Comparison of ENCODE assay signal across 28 cellular contexts in the genomic region with DNA sequence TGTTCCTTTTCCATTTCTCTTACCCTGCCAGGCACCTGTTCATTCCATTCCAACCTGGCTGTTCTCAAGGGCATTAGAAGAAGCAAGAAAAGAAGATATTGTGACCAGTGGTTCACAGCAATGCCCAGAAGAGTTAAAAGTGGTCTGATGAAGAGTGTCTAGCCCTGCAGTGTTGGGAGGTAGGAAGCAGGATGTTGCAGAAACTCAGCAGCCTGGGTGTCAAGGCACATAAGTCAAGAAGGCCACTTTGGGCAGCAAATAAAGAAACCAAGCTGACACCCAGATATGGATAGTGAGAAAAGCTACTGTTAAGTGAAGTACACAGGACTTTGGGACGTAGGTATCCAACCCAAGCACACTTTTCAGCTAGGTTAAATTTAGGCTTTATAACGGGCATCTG.
"Had no signal": no experiment of that assay in that cellular context is flagged by ENCODE, and none has a peak within 500 bp of the region (broad histone marks: within the 10 kb centered on the region; RNA-seq: fewer than 3 reads in every experiment).

No MANE protein-coding gene starts in this region.

- H3K9me3 Mint-ChIP-seq: stimulated activated naive CD8-positive, alpha-beta T cell treated with anti-CD3 and anti-CD28 coated beads, Interleukin-15, Interleukin-2, amounts not matched to agents 100 ng/mL and 50 ng/mL, for 24 hours; type B pancreatic cell had no signal

- H3K36me3 Mint-ChIP-seq: stimulated activated effector memory CD8-positive, alpha-beta T cell treated with anti-CD3 and anti-CD28 coated beads, Interleukin-12 subunit alpha, Interleukin-12 subunit beta, amount 100 ng/mL, for 72 hours; stimulated activated memory B cell treated with anti-CD40 and anti-IgM and Interleukin-4, amounts not matched to agents 10 μg/mL and 1 μg/mL and 100 μg/mL, for 72 hours; stimulated activated naive B cell treated with anti-CD40 and anti-IgM and Interleukin-4, amounts not matched to agents 10 μg/mL and 1 μg/mL and 100 μg/mL, for 72 hours; type B pancreatic cell had no signal

- H3K4me1 Mint-ChIP-seq: stimulated activated memory B cell treated with anti-CD40 and anti-IgM and Interleukin-4, amounts not matched to agents 10 μg/mL and 1 μg/mL and 100 μg/mL, for 72 hours; stimulated activated naive B cell treated with anti-CD40 and anti-IgM and Interleukin-4, amounts not matched to agents 10 μg/mL and 1 μg/mL and 100 μg/mL, for 72 hours had no signal

- H3K4me3 Mint-ChIP-seq: stimulated activated effector memory CD8-positive, alpha-beta T cell treated with anti-CD3 and anti-CD28 coated beads, Interleukin-12 subunit alpha, Interleukin-12 subunit beta, amount 100 ng/mL, for 72 hours; stimulated activated memory B cell treated with anti-CD40 and anti-IgM and Interleukin-4, amounts not matched to agents 10 μg/mL and 1 μg/mL and 100 μg/mL, for 72 hours; stimulated activated naive B cell treated with anti-CD40 and anti-IgM and Interleukin-4, amounts not matched to agents 10 μg/mL and 1 μg/mL and 100 μg/mL, for 72 hours; stimulated activated naive CD8-positive, alpha-beta T cell treated with anti-CD3 and anti-CD28 coated beads, Interleukin-15, amount 100 ng/mL, for 72 hours; stimulated activated naive CD8-positive, alpha-beta T cell treated with anti-CD3 and anti-CD28 coated beads, Interleukin-15, Interleukin-2, amounts not matched to agents 100 ng/mL and 50 ng/mL, for 24 hours; type B pancreatic cell had no signal

- H3K27ac ChIP-seq: stomach, suprapubic skin, testis, thoracic aorta, thyroid gland, tibial artery, tibial nerve, transverse colon, upper lobe of left lung, upper lobe of right lung, uterus, vagina had no signal

- H3K27ac Mint-ChIP-seq: stimulated activated effector memory CD8-positive, alpha-beta T cell treated with anti-CD3 and anti-CD28 coated beads, Interleukin-12 subunit alpha, Interleukin-12 subunit beta, amount 100 ng/mL, for 72 hours; stimulated activated memory B cell treated with anti-CD40 and anti-IgM and Interleukin-4, amounts not matched to agents 10 μg/mL and 1 μg/mL and 100 μg/mL, for 72 hours; stimulated activated naive B cell treated with anti-CD40 and anti-IgM and Interleukin-4, amounts not matched to agents 10 μg/mL and 1 μg/mL and 100 μg/mL, for 72 hours; stimulated activated naive CD8-positive, alpha-beta T cell treated with anti-CD3 and anti-CD28 coated beads, Interleukin-15, amount 100 ng/mL, for 72 hours; stimulated activated naive CD8-positive, alpha-beta T cell treated with anti-CD3 and anti-CD28 coated beads, Interleukin-15, Interleukin-2, amounts not matched to agents 100 ng/mL and 50 ng/mL, for 24 hours; type B pancreatic cell had no signal

- DNase-seq: stimulated activated CD4-positive, alpha-beta T cell treated with anti-CD3 and anti-CD28 coated beads, Interleukin-2, amount 100 ng/mL, for 48 hours; stimulated activated CD4-positive, alpha-beta T cell treated with anti-CD3 and anti-CD28 coated beads, Interleukin-4, amount 100 ng/mL, for 1 hour; stimulated activated CD4-positive, alpha-beta T cell treated with anti-CD3 and anti-CD28 coated beads, Interleukin-4, amount 100 ng/mL, for 24 hours; stimulated activated CD4-positive, alpha-beta T cell treated with anti-CD3 and anti-CD28 coated beads, Interleukin-4, amount 100 ng/mL, for 4 hours; stimulated activated CD8-positive, alpha-beta memory T cell treated with anti-CD3 and anti-CD28 coated beads, Interleukin-4, amount 100 ng/mL, for 48 hours; stimulated activated naive B cell treated with anti-CD40 and anti-IgM and Interleukin-4, amounts not matched to agents 10 μg/mL and 1 μg/mL and 100 μg/mL, for 72 hours; stimulated activated naive CD4-positive, alpha-beta T cell; stimulated activated naive CD4-positive, alpha-beta T cell treated with Interleukin-2 at 50 U/mL for 16 hours; stimulated activated naive CD8-positive, alpha-beta T cell treated with anti-CD3 and anti-CD28 coated beads, Interleukin-15, amount 100 ng/mL, for 72 hours; stimulated activated naive CD8-positive, alpha-beta T cell treated with anti-CD3 and anti-CD28 coated beads, Interleukin-15, Interleukin-2, amounts not matched to agents 100 U/mL and 50 U/mL, for 24 hours; stomach; substantia nigra; testis; thyroid gland; tibial artery; transverse colon; trophoblast cell; upper lobe of left lung; upper lobe of right lung; uterus had no signal

- ATAC-seq: stimulated activated effector memory CD8-positive, alpha-beta T cell treated with anti-CD3 and anti-CD28 coated beads, Interleukin-12 subunit alpha, Interleukin-12 subunit beta, amount 100 ng/mL, for 72 hours; stimulated activated memory B cell treated with anti-CD40 and anti-IgM and Interleukin-4, amounts not matched to agents 10 μg/mL and 1 μg/mL and 100 μg/mL, for 72 hours; stimulated activated naive B cell treated with anti-CD40 and anti-IgM and Interleukin-4, amounts not matched to agents 10 μg/mL and 1 μg/mL and 100 μg/mL, for 72 hours; stimulated activated naive CD8-positive, alpha-beta T cell treated with anti-CD3 and anti-CD28 coated beads, Interleukin-15, amount 100 ng/mL, for 72 hours; stimulated activated naive CD8-positive, alpha-beta T cell treated with anti-CD3 and anti-CD28 coated beads, Interleukin-15, Interleukin-2, amounts not matched to agents 100 U/mL and 50 U/mL, for 24 hours; upper lobe of right lung had no signal

- H3K27me3 Mint-ChIP-seq: stimulated activated naive B cell treated with anti-CD40 and anti-IgM and Interleukin-4, amounts not matched to agents 10 μg/mL and 1 μg/mL and 100 μg/mL, for 72 hours; stimulated activated naive CD8-positive, alpha-beta T cell treated with anti-CD3 and anti-CD28 coated beads, Interleukin-15, amount 100 ng/mL, for 72 hours; stimulated activated naive CD8-positive, alpha-beta T cell treated with anti-CD3 and anti-CD28 coated beads, Interleukin-15, Interleukin-2, amounts not matched to agents 100 ng/mL and 50 ng/mL, for 24 hours; type B pancreatic cell had no signal
